In genomic region chr3:138771585-138771984, GRCh38 we compare ENCODE assay signal across 8 cellular contexts.
"Had no signal": no experiment of that assay in that cellular context is flagged by ENCODE, and none has a peak within 500 bp of the region (broad histone marks: within the 10 kb centered on the region; RNA-seq: fewer than 3 reads in every experiment).

No MANE protein-coding gene starts in this region.

- FAIRE-seq: G401.6, GM12878, GM12891, GM12892, GM18507, GM19239 had no signal

- DNase-seq: GDM1, GF-D8 had no signal

- ATAC-seq: GM12878 had no signal

- H3K4me3 ChIP-seq: GM12878 had no signal
